ENCODE assay signal across 1 cellular context in genomic region chr18:49630246-49630699, GRCh38.
TF ChIP-seq lines count a peak whose summit lies in the region.

No MANE protein-coding gene starts in this region.

TF ChIP-seq in HepG2, 621 proteins besides CTCF, POLR2A, EP300 and RAD21 (continued from another document and continues in another):
- 0 out of 2 replicates have a peak, but pooled peaks have one; percentile 15 for TF ChIP-seq ZHX2 (IDR thresholded peaks at IDR 0.05; ENCODE audit: low read depth)
- no peak for TF ChIP-seq ZHX2 (CRISPR knock-in tag; IDR thresholded peaks at IDR 0.05; ENCODE audit: borderline replicate concordance)
- TF ChIP-seq ZNF569 (CRISPR knock-in tag; IDR thresholded peaks at IDR 0.05; ENCODE audit: borderline replicate concordance), result no peak
- TF ChIP-seq ZNF225 (CRISPR knock-in tag; IDR thresholded peaks at IDR 0.05), result no peak
- peak; percentile 32 for TF ChIP-seq THAP11 (CRISPR knock-in tag; IDR thresholded peaks at IDR 0.05)
- TF ChIP-seq THRA (CRISPR knock-in tag; IDR thresholded peaks at IDR 0.05; ENCODE audit: borderline replicate concordance), result peak; percentile 76; the same call in 1 of the 2 replicates
- TF ChIP-seq WIZ (CRISPR knock-in tag; IDR thresholded peaks at IDR 0.05), result 0 out of 2 replicates have a peak, but pooled peaks have one; percentile 53
- TF ChIP-seq HCFC1 (IDR thresholded peaks at IDR 0.05; ENCODE audit: low read depth, low read length), result no peak
- no peak for TF ChIP-seq BCLAF1 (IDR thresholded peaks at IDR 0.05)
- TF ChIP-seq SKI (IDR thresholded peaks at IDR 0.05; ENCODE audit: partially characterized antibody), result peak; percentile 53
- peak; percentile 58; the same call in 1 of the 2 replicates for TF ChIP-seq POGK (CRISPR knock-in tag; conservative IDR thresholded peaks at IDR 0.05)
- no peak for TF ChIP-seq NCOA1 (CRISPR knock-in tag; IDR thresholded peaks at IDR 0.05)
- TF ChIP-seq PITX1 (CRISPR knock-in tag; IDR thresholded peaks at IDR 0.05), result 0 out of 2 replicates have a peak, but pooled peaks have one; percentile 30
- peak; percentile 83 for TF ChIP-seq SALL1 (CRISPR knock-in tag; IDR thresholded peaks at IDR 0.05)
- TF ChIP-seq HMG20B (CRISPR knock-in tag; conservative IDR thresholded peaks at IDR 0.05), result no peak
- no peak for TF ChIP-seq TFDP1 (CRISPR knock-in tag; IDR thresholded peaks at IDR 0.05; ENCODE audit: borderline replicate concordance)
- TF ChIP-seq FIP1L1 (IDR thresholded peaks at IDR 0.05; ENCODE audit: borderline replicate concordance, insufficient read depth, low read depth, low read length), result no peak
- TF ChIP-seq HNF4A (CRISPR knock-in tag; IDR thresholded peaks at IDR 0.05), result peak; percentile 76
- TF ChIP-seq GABPA (IDR thresholded peaks at IDR 0.05; ENCODE audit: low read depth, low read length), result no peak
- no peak for TF ChIP-seq GABPA (CRISPR knock-in tag; IDR thresholded peaks at IDR 0.05; ENCODE audit: low read depth)
- peak; percentile 41; the same call in 1 of the 2 replicates for TF ChIP-seq NR1H2 (CRISPR knock-in tag; IDR thresholded peaks at IDR 0.05; ENCODE audit: borderline replicate concordance, low read depth)
- no peak; the same call in 1 of the 2 replicates for TF ChIP-seq EHMT2 (IDR thresholded peaks at IDR 0.05; ENCODE audit: borderline replicate concordance, low read depth, low read length)
- no peak for TF ChIP-seq AHR (CRISPR knock-in tag; IDR thresholded peaks at IDR 0.05)
- no peak for TF ChIP-seq PHF20 (CRISPR knock-in tag; IDR thresholded peaks at IDR 0.05)
- TF ChIP-seq SAP130 (CRISPR knock-in tag; IDR thresholded peaks at IDR 0.05; ENCODE audit: low read depth), result peak; percentile 34; the same call in 1 of the 2 replicates
- no peak for TF ChIP-seq NONO (IDR thresholded peaks at IDR 0.05)
- TF ChIP-seq NONO (CRISPR knock-in tag; conservative IDR thresholded peaks at IDR 0.05), result peak; percentile 74
- peak in 1 of 2 experiments; percentile 92; a peak in 2 of 4 replicates for TF ChIP-seq ATF4 (CRISPR knock-in tag; IDR thresholded peaks at IDR 0.05)
- TF ChIP-seq BCL3 (CRISPR knock-in tag; IDR thresholded peaks at IDR 0.05), result no peak
- no peak for TF ChIP-seq FOXA1 (IDR thresholded peaks at IDR 0.05)
- TF ChIP-seq FOXA1 (CRISPR knock-in tag; IDR thresholded peaks at IDR 0.05), result peak; percentile 35; the same call in 1 of the 2 replicates
- peak; percentile 60; the same call in 1 of the 2 replicates for TF ChIP-seq ZMYM3 (CRISPR knock-in tag; IDR thresholded peaks at IDR 0.05)
- TF ChIP-seq TEAD3 (CRISPR knock-in tag; optimal IDR thresholded peaks at IDR 0.05; ENCODE audit: borderline replicate concordance), result peak; percentile 51
- TF ChIP-seq FOXP4 (CRISPR knock-in tag; IDR thresholded peaks at IDR 0.05), result peak; percentile 61; the same call in 1 of the 2 replicates
- TF ChIP-seq KLF11 (CRISPR knock-in tag; IDR thresholded peaks at IDR 0.05), result no peak
- peak; percentile 86; the same call in 1 of the 2 replicates for TF ChIP-seq RXRA (CRISPR knock-in tag; IDR thresholded peaks at IDR 0.05)
- TF ChIP-seq ZHX1 (CRISPR knock-in tag; IDR thresholded peaks at IDR 0.05; ENCODE audit: low read depth), result 0 out of 2 replicates have a peak, but pooled peaks have one; percentile 21
- TF ChIP-seq ZNF530 (CRISPR knock-in tag; IDR thresholded peaks at IDR 0.05; ENCODE audit: low read depth), result no peak
- no peak for TF ChIP-seq ETV6 (CRISPR knock-in tag; conservative IDR thresholded peaks at IDR 0.05)
- TF ChIP-seq CENPX (CRISPR knock-in tag; IDR thresholded peaks at IDR 0.05), result no peak
- TF ChIP-seq NCOR1 (IDR thresholded peaks at IDR 0.05; ENCODE audit: borderline replicate concordance, low read length), result peak; percentile 86; the same call in 1 of the 2 replicates
